ENCODE assay signal across 9 cellular contexts in genomic region chr14:72450473-72451044, GRCh38.
A peak's percentile ranks its signal among the peaks of the same experiment; 100 is the strongest.
DNase-seq lines count a peak whose midpoint lies in the region; ATAC-seq and TF ChIP-seq lines count a peak whose summit lies in the region.
"Had no signal": no experiment of that assay in that cellular context is flagged by ENCODE, and none has a peak within 500 bp of the region (broad histone marks: within the 10 kb centered on the region; RNA-seq: fewer than 3 reads in every experiment).

No MANE protein-coding gene starts in this region.

- intact Hi-C loops in activated CD8-positive, alpha-beta T cell treated with anti-CD3 and anti-CD28 coated beads for 36 hours (cut with micrococcal nuclease), result no loop called here

- H3K4me3 Mint-ChIP-seq in activated naive CD4-positive, alpha-beta T cell treated with anti-CD3 and anti-CD28 coated beads, Interleukin-2, amount 10 ng/mL, durations not matched to agents 7 days and 5 days, result no peak overlapping the region
- H3K4me3 Mint-ChIP-seq in activated CD8-positive, alpha-beta T cell treated with anti-CD3 and anti-CD28 coated beads for 36 hours, result no peak overlapping the region
- H3K4me3 Mint-ChIP-seq in memory B cell, result peak overlapping the region; percentile 4

- H4K20me1 ChIP-seq in hepatocyte (ENCODE audit: insufficient read depth, poor library complexity, severe bottlenecking), result no peaks in the 10 kb centered on the region

- TF ChIP-seq EP300 in tibial nerve (IDR thresholded peaks at IDR 0.05), result no peak

- H3K79me2 ChIP-seq in hepatocyte, result no peaks in the 10 kb centered on the region

- no peaks in the 10 kb centered on the region for H3K9me3 Mint-ChIP-seq in activated naive CD4-positive, alpha-beta T cell treated with anti-CD3 and anti-CD28 coated beads, Interleukin-2, amount 10 ng/mL, durations not matched to agents 7 days and 5 days
- no peaks in the 10 kb centered on the region for H3K9me3 Mint-ChIP-seq in activated CD8-positive, alpha-beta T cell treated with anti-CD3 and anti-CD28 coated beads for 36 hours
- H3K9me3 Mint-ChIP-seq in memory B cell, result no peaks in the 10 kb centered on the region

- DNase-seq in activated naive CD4-positive, alpha-beta T cell treated with anti-CD3 and anti-CD28 coated beads, Interleukin-2, amount 10 ng/mL, durations not matched to agents 7 days and 5 days, result no peak
- DNase-seq in activated naive CD4-positive, alpha-beta T cell treated with Interleukin-2 at 50 U/mL for 16 hours, result no peak
- DNase-seq in activated CD8-positive, alpha-beta T cell treated with anti-CD3 and anti-CD28 coated beads for 36 hours, result no peak
- no peak for DNase-seq in memory B cell (ENCODE audit: low spot score in 2 of 2)
- no peak for DNase-seq in hepatocyte (ENCODE audit: low spot score)
- no peak for DNase-seq in HuH-7.5 (ENCODE audit: low spot score)
- no peak for DNase-seq in tibial nerve (ENCODE audit: low spot score in 2 of 2)
- DNase-seq: NCI-H2029 had no signal

- H3K9me3 ChIP-seq in hepatocyte (ENCODE audit: low read depth), result no peaks in the 10 kb centered on the region
- no peaks in the 10 kb centered on the region for H3K9me3 ChIP-seq in tibial nerve

- peak overlapping the region; percentile 10 for H3K27ac ChIP-seq in temporal lobe (ENCODE audit: low read depth, low read length)
- H3K27ac ChIP-seq in hepatocyte, result no peak overlapping the region
- no peak overlapping the region for H3K27ac ChIP-seq in tibial nerve

- ATAC-seq in activated CD8-positive, alpha-beta T cell treated with anti-CD3 and anti-CD28 coated beads for 36 hours, result no peak
- no peak for ATAC-seq in memory B cell (ENCODE audit: low read depth)

- no peaks in the 10 kb centered on the region for H3K36me3 Mint-ChIP-seq in activated naive CD4-positive, alpha-beta T cell treated with anti-CD3 and anti-CD28 coated beads, Interleukin-2, amount 10 ng/mL, durations not matched to agents 7 days and 5 days
- H3K36me3 Mint-ChIP-seq in activated CD8-positive, alpha-beta T cell treated with anti-CD3 and anti-CD28 coated beads for 36 hours (ENCODE audit: low read depth), result no peaks in the 10 kb centered on the region
- H3K36me3 Mint-ChIP-seq in memory B cell, result no peaks in the 10 kb centered on the region

- H3K36me3 ChIP-seq in hepatocyte (replicated peaks; ENCODE audit: insufficient read depth, low read depth), result no peaks in the 10 kb centered on the region
- no peaks in the 10 kb centered on the region for H3K36me3 ChIP-seq in tibial nerve

- no peak overlapping the region for H3K4me2 ChIP-seq in hepatocyte

- H3K27me3 Mint-ChIP-seq in activated naive CD4-positive, alpha-beta T cell treated with anti-CD3 and anti-CD28 coated beads, Interleukin-2, amount 10 ng/mL, durations not matched to agents 7 days and 5 days, result no peaks in the 10 kb centered on the region
- peaks cover 10% of the 10 kb centered on the region for H3K27me3 Mint-ChIP-seq in activated CD8-positive, alpha-beta T cell treated with anti-CD3 and anti-CD28 coated beads for 36 hours
- no peaks in the 10 kb centered on the region for H3K27me3 Mint-ChIP-seq in memory B cell

- H2AFZ ChIP-seq in hepatocyte, result no peak overlapping the region

- H3K27ac Mint-ChIP-seq in activated naive CD4-positive, alpha-beta T cell treated with anti-CD3 and anti-CD28 coated beads, Interleukin-2, amount 10 ng/mL, durations not matched to agents 7 days and 5 days, result peak overlapping the region; percentile 85
- peak overlapping the region; percentile 73 for H3K27ac Mint-ChIP-seq in activated CD8-positive, alpha-beta T cell treated with anti-CD3 and anti-CD28 coated beads for 36 hours
- no peak overlapping the region for H3K27ac Mint-ChIP-seq in memory B cell

- 63% methylated on average over 7 of the region's 7 CpGs for WGBS in hepatocyte (ENCODE audit: low lambda C conversion rate, missing lambda C conversion rate)
- WGBS in tibial nerve, 2 donors, result 64 to 73% methylated on average over 7 of the region's 7 CpGs

- H3K9me2 ChIP-seq in hepatocyte (replicated peaks; ENCODE audit: insufficient read depth), result no peaks in the 10 kb centered on the region

- H3K4me1 Mint-ChIP-seq in activated naive CD4-positive, alpha-beta T cell treated with anti-CD3 and anti-CD28 coated beads, Interleukin-2, amount 10 ng/mL, durations not matched to agents 7 days and 5 days, result peaks cover 69% of the 10 kb centered on the region
- peaks cover 26% of the 10 kb centered on the region for H3K4me1 Mint-ChIP-seq in activated CD8-positive, alpha-beta T cell treated with anti-CD3 and anti-CD28 coated beads for 36 hours (ENCODE audit: low read depth)
- H3K4me1 Mint-ChIP-seq in memory B cell, result peaks cover 18% of the 10 kb centered on the region

- no peak for TF ChIP-seq POLR2A in tibial nerve (IDR thresholded peaks at IDR 0.05)

- H3K27me3 ChIP-seq in hepatocyte (no peaks in the 10 kb centered on the region), tibial nerve (no peaks in the 10 kb centered on the region)

- CTCF ChIA-PET in activated naive CD4-positive, alpha-beta T cell treated with anti-CD3 and anti-CD28 coated beads, Interleukin-2, amount 10 ng/mL, durations not matched to agents 7 days and 5 days (lab: Charles Lee), result interaction anchor here (1.3 to 1.8 kb wide), 2 partner anchors 11 to 62 kb away, joined by 3 to 7 read pairs; no protein-coding TSS in a partner anchor
- CTCF ChIA-PET in activated CD8-positive, alpha-beta T cell treated with anti-CD3 and anti-CD28 coated beads for 36 hours (lab: Charles Lee), result no interaction called here

- POLR2A ChIA-PET in activated CD8-positive, alpha-beta T cell treated with anti-CD3 and anti-CD28 coated beads for 36 hours (lab: Charles Lee), result interaction anchor here (1.1 to 1.3 kb wide), 2 partner anchors 10 to 26 kb away, joined by 3 read pairs; no protein-coding TSS in a partner anchor

- H3K4me3 ChIP-seq in hepatocyte (no peak overlapping the region), tibial nerve (no peak overlapping the region)

- H3K4me1 ChIP-seq in hepatocyte (ENCODE audit: insufficient read depth), result peaks cover 16% of the 10 kb centered on the region
- no peaks in the 10 kb centered on the region for H3K4me1 ChIP-seq in tibial nerve

- no peak for TF ChIP-seq CTCF in activated CD8-positive, alpha-beta T cell treated with anti-CD3 and anti-CD28 coated beads for 36 hours (IDR thresholded peaks at IDR 0.05)
- TF ChIP-seq CTCF in hepatocyte (IDR thresholded peaks at IDR 0.05; ENCODE audit: poor library complexity) (no peak), tibial nerve (IDR thresholded peaks at IDR 0.05) (no peak)
